In the genomic region with DNA sequence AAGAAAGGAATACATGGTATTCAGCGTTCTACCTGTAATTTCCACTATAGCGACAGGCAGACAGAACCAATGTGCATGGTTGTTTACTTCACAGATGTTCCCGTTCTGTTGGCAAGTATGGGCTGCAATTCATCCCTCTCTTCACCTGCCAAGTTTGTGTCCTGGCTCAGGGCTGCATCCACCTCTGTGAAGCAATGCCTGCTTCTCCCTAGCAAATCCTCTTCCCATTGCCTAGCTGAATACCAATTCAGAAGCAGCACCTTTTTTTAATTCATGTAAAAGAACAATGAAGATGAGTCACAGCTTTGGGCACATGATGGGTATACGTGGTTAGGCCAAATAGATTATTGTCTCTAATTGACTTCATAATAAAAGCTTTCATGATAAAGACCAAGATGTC, we compare ENCODE assay signal across 23 cellular contexts. TPM values are rescaled to one million over a fixed set of nuclear protein-coding genes. Genes with fewer than 3 reads are reported as not detected.
"Had no signal": no experiment of that assay in that cellular context is flagged by ENCODE, and none has a peak within 500 bp of the region (broad histone marks: within the 10 kb centered on the region; RNA-seq: fewer than 3 reads in every experiment).

No MANE protein-coding gene starts in this region.

- H3K4me1 ChIP-seq: gastrocnemius medialis, testis, transverse colon had no signal

- FAIRE-seq: colon, islet of Langerhans had no signal

- DNase-seq: activated CD4-positive, alpha-beta T cell treated with anti-CD3 and anti-CD28 coated beads for 36 hours; activated CD4-positive, CD25-positive, alpha-beta regulatory T cell; activated CD8-positive, alpha-beta memory T cell treated with anti-CD3 and anti-CD28 coated beads, Interleukin-2, amount 10 ng/mL, durations not matched to agents 7 days and 5 days; activated CD8-positive, alpha-beta T cell treated with anti-CD3 and anti-CD28 coated beads, Interleukin-2, amount 10 ng/mL, durations not matched to agents 7 days and 5 days; activated naive CD4-positive, alpha-beta T cell; activated T-cell treated with anti-CD3 and anti-CD28 coated beads, Interleukin-2, amount 50 U/mL, for 48 hours; anterior cingulate cortex; dermis blood vessel endothelial cell; effector CD4-positive, alpha-beta T cell; gastrocnemius medialis; glutamatergic neuron; naive B cell; nephron progenitor cell; retina; stimulated activated naive CD4-positive, alpha-beta T cell treated with Interleukin-2 at 50 U/mL for 16 hours; testis; transverse colon had no signal

- H3K36me3 ChIP-seq: gastrocnemius medialis, neutrophil, transverse colon had no signal

- H3K9me3 ChIP-seq: gastrocnemius medialis, neutrophil, testis, transverse colon had no signal

- H3K4me3 ChIP-seq: gastrocnemius medialis, testis, transverse colon had no signal

- ATAC-seq: activated CD4-positive, alpha-beta T cell treated with anti-CD3 and anti-CD28 coated beads for 36 hours; activated CD8-positive, alpha-beta memory T cell treated with anti-CD3 and anti-CD28 coated beads, Interleukin-2, amount 10 ng/mL, durations not matched to agents 7 days and 5 days; activated CD8-positive, alpha-beta T cell treated with anti-CD3 and anti-CD28 coated beads, Interleukin-2, amount 10 ng/mL, durations not matched to agents 7 days and 5 days; activated naive CD4-positive, alpha-beta T cell treated with anti-CD3 and anti-CD28 coated beads, Interleukin-2, amount 50 U/mL, for 72 hours; gastrocnemius medialis had no signal

- H3K27ac ChIP-seq: epithelial cell of prostate, gastrocnemius medialis, neutrophil, testis, transverse colon had no signal

- H3K27me3 ChIP-seq: gastrocnemius medialis, neutrophil, testis, transverse colon had no signal

RNA-seq across cellular contexts. Expression of gene LRATD1, which starts 54.7 kb away (rescaled TPM):
- total RNA-seq: activated CD4-positive, alpha-beta T cell treated with anti-CD3 and anti-CD28 coated beads for 36 hours; activated CD8-positive, alpha-beta memory T cell treated with anti-CD3 and anti-CD28 coated beads, Interleukin-2, amount 10 ng/mL, durations not matched to agents 7 days and 5 days; activated CD8-positive, alpha-beta T cell treated with anti-CD3 and anti-CD28 coated beads, Interleukin-2, amount 10 ng/mL, durations not matched to agents 7 days and 5 days; activated naive CD4-positive, alpha-beta T cell treated with anti-CD3 and anti-CD28 coated beads, Interleukin-2, amount 50 U/mL, for 72 hours; osteocyte had no signal
